In genomic region chr16:53511084-53511402, GRCh38 we compare ENCODE assay signal across 1 cellular context.
TF ChIP-seq lines count a peak whose summit lies in the region.

No MANE protein-coding gene starts in this region.

TF ChIP-seq in GM23338, 12 proteins besides CTCF, POLR2A, EP300 and RAD21 (continued from another document):
- TF ChIP-seq ZNF462 (CRISPR knock-in tag; IDR thresholded peaks at IDR 0.05), result no peak
- TF ChIP-seq NANOG (IDR thresholded peaks at IDR 0.05; ENCODE audit: borderline replicate concordance), result no peak
- no peak for TF ChIP-seq ETS1 (IDR thresholded peaks at IDR 0.05)
- no peak for TF ChIP-seq STAT1 (IDR thresholded peaks at IDR 0.05; ENCODE audit: unreplicated experiment)
